1 cellular context compared by ENCODE assay signal in the genomic region with DNA sequence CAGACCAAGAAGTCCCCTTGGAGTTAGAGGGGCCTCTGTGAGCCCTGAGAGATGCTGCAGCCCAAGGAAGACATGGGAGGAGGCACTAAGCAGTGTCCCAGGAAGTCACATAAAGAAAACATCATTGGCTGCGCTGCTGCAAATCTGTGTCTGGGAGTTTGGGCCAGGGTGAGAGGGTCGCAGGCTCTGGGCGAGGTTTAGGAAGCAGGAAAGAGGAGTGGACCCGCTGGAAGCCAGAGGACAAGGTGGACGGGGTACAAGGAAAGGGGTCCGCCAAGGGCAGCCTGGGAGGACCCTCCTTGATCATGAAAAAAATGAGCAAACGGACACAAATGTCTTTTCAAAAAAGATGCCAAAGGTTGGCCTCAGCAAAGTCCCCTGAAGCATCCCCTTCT.
TF ChIP-seq lines count a peak whose summit lies in the region.

No MANE protein-coding gene starts in this region.

TF ChIP-seq in endothelial cell of umbilical vein, 7 proteins besides CTCF, POLR2A, EP300 and RAD21 (continued from another document):
- TF ChIP-seq EZH2 (IDR thresholded peaks at IDR 0.05; ENCODE audit: borderline replicate concordance, low read depth, low read length, severe bottlenecking) (no peak), GATA2 (IDR thresholded peaks at IDR 0.05; ENCODE audit: insufficient read depth, insufficient read length, low read depth, low read length) (no peak)
